In genomic region chr16:51683882-51684281, GRCh38 we compare ENCODE assay signal across 21 cellular contexts.
A peak's percentile ranks its signal among the peaks of the same experiment; 100 is the strongest.
DNase-seq lines count a peak whose midpoint lies in the region; ATAC-seq and TF ChIP-seq lines count a peak whose summit lies in the region.
"Had no signal": no experiment of that assay in that cellular context is flagged by ENCODE, and none has a peak within 500 bp of the region (broad histone marks: within the 10 kb centered on the region; RNA-seq: fewer than 3 reads in every experiment).

No MANE protein-coding gene starts in this region.

- H3K36me3 Mint-ChIP-seq in GM23338 (ENCODE audit: low read depth) (0 out of 3 replicates have a peak, but pooled peaks cover 3% of the 10 kb centered on the region), HFFc6 (ENCODE audit: low read depth) (no peaks in the 10 kb centered on the region)
- H3K36me3 Mint-ChIP-seq: CD4-positive, alpha-beta memory T cell had no signal

- H3K4me1 ChIP-seq in GM23338 (ENCODE audit: insufficient read depth) (peaks cover 12% of the 10 kb centered on the region), SK-N-SH (ENCODE audit: control insufficient read depth in 1 of 2, insufficient read depth in 2 of 2, low read depth in 1 of 2, low read length in 1 of 2) (peaks cover 0 to 20% of the 10 kb centered on the region in 2 experiments; a peak in 2 of 4 replicates)
- H3K4me1 ChIP-seq: A549, BE2C had no signal

- H3K36me3 ChIP-seq in GM23338 (ENCODE audit: insufficient read depth) (no peaks in the 10 kb centered on the region), SK-N-SH (replicated peaks in 1 of 2; ENCODE audit: control insufficient read depth in 1 of 2, insufficient read depth in 2 of 2, low read length in 1 of 2) (no peaks in the 10 kb centered on the region)
- H3K36me3 ChIP-seq: BE2C; BLaER1 treated with 17β-estradiol and CSF1 and Interleukin-3, amounts not matched to agents 10 nM and 100 nM had no signal

- TF ChIP-seq CTCF in C4-2B (conservative IDR thresholded peaks at IDR 0.05) (no peak), GM23338 (conservative IDR thresholded peaks at IDR 0.05; ENCODE audit: low read depth in 2 of 2) (no peak), SK-N-SH (IDR thresholded peaks at IDR 0.05) (no peak), HFFc6 (IDR thresholded peaks at IDR 0.05) (no peak)

- ATAC-seq in GM23338: no peak
- ATAC-seq: A549 had no signal

- peak in 1 of 2 experiments; percentile 83; a peak in 2 of 4 replicates for TF ChIP-seq EP300 in SK-N-SH (IDR thresholded peaks at IDR 0.05; ENCODE audit: borderline replicate concordance in 1 of 2, low read depth in 1 of 2, low read length in 1 of 2)

- H3K4me3 Mint-ChIP-seq in GM23338 (no peak overlapping the region), HFFc6 (no peak overlapping the region)
- H3K4me3 Mint-ChIP-seq: CD4-positive, alpha-beta memory T cell had no signal

- DNase-seq in GM23338 (ENCODE audit: low spot score): no peak
- peak; percentile 40 for DNase-seq in SK-N-SH
- DNase-seq in A172 (ENCODE audit: low spot score): no peak
- no peak for DNase-seq in HuH-7.5 (ENCODE audit: low spot score)
- DNase-seq in HFFc6: no peak
- DNase-seq: ACHN; AML-193; BE2C; Calu3; CD4-positive, alpha-beta memory T cell; COR-L47; DMS79; EL; GF-D8; GOT3; H7; HCEC 1CT had no signal

- H3K27me3 ChIP-seq in GM23338 (ENCODE audit: insufficient read depth): no peaks in the 10 kb centered on the region
- no peaks in the 10 kb centered on the region for H3K27me3 ChIP-seq in SK-N-SH (ENCODE audit: insufficient read depth)
- H3K27me3 ChIP-seq: BE2C; BLaER1 treated with 17β-estradiol and CSF1 and Interleukin-3, amounts not matched to agents 10 nM and 100 nM had no signal

- H3K9ac ChIP-seq in SK-N-SH: no peak overlapping the region
- H3K9ac ChIP-seq: BLaER1 treated with 17β-estradiol and CSF1 and Interleukin-3, amounts not matched to agents 10 nM and 100 nM had no signal

- no peak overlapping the region for H3K4me3 ChIP-seq in GM23338
- H3K4me3 ChIP-seq in SK-N-SH (ENCODE audit: low read depth in 2 of 2, low read length in 1 of 2): no peak overlapping the region
- H3K4me3 ChIP-seq: A549; BLaER1 treated with 17β-estradiol and CSF1 and Interleukin-3, amounts not matched to agents 10 nM and 100 nM had no signal

- CTCF ChIA-PET in SK-N-SH (lab: Yijun Ruan, JAX): interaction anchor here (1.0 to 3.2 kb wide), 4 partner anchors 14 to 46 kb away, joined by 4 to 7 read pairs (median 4); no protein-coding TSS in a partner anchor

- H4K20me1 ChIP-seq in GM23338 (replicated peaks; ENCODE audit: insufficient read depth) (no peaks in the 10 kb centered on the region), SK-N-SH (ENCODE audit: insufficient read depth) (no peaks in the 10 kb centered on the region)
- H4K20me1 ChIP-seq: BLaER1 treated with 17β-estradiol and CSF1 and Interleukin-3, amounts not matched to agents 10 nM and 100 nM had no signal

- H3K9me3 ChIP-seq in SK-N-SH: no peaks in the 10 kb centered on the region
- H3K9me3 ChIP-seq: A549, BE2C had no signal

- no peak overlapping the region for H3K27ac Mint-ChIP-seq in GM23338
- no peak overlapping the region for H3K27ac Mint-ChIP-seq in HFFc6
- H3K27ac Mint-ChIP-seq: CD4-positive, alpha-beta memory T cell had no signal

- H3F3A ChIP-seq in GM23338 (replicated peaks; ENCODE audit: low read depth): no peaks in the 10 kb centered on the region
- no peaks in the 10 kb centered on the region for H3F3A ChIP-seq in SK-N-SH (replicated peaks; ENCODE audit: insufficient read depth)

- H3K9me2 ChIP-seq in GM23338 (ENCODE audit: insufficient read depth): peaks cover 4% of the 10 kb centered on the region; the same call in 1 of the 2 replicates
- H3K9me2 ChIP-seq in SK-N-SH: no peaks in the 10 kb centered on the region

- H3K4me2 ChIP-seq in GM23338: no peak overlapping the region
- H3K4me2 ChIP-seq in SK-N-SH: no peak overlapping the region
- H3K4me2 ChIP-seq: A549; BLaER1 treated with 17β-estradiol and CSF1 and Interleukin-3, amounts not matched to agents 10 nM and 100 nM had no signal

- H3K79me2 ChIP-seq in GM23338 (replicated peaks; ENCODE audit: insufficient read depth): no peaks in the 10 kb centered on the region
- no peaks in the 10 kb centered on the region for H3K79me2 ChIP-seq in SK-N-SH (ENCODE audit: insufficient read depth)

- POLR2A ChIA-PET in SK-N-SH (lab: Yijun Ruan, JAX): no interaction called here

- H2AFZ ChIP-seq in GM23338 (peak overlapping the region; percentile 92), SK-N-SH (ENCODE audit: low read depth) (no peak overlapping the region)

- H3K4me1 Mint-ChIP-seq in GM23338: peaks cover 16% of the 10 kb centered on the region
- H3K4me1 Mint-ChIP-seq in HFFc6 (ENCODE audit: low read depth): no peaks in the 10 kb centered on the region
- H3K4me1 Mint-ChIP-seq: CD4-positive, alpha-beta memory T cell had no signal

- TF ChIP-seq RAD21 in SK-N-SH (IDR thresholded peaks at IDR 0.05; ENCODE audit: low read length): no peak; the same call in 1 of the 2 replicates

- 0% methylated on average over 1 of the region's 1 CpG for WGBS in SK-N-SH (ENCODE audit: low lambda C conversion rate)

- peak overlapping the region; percentile 68 for H3K27ac ChIP-seq in C4-2B
- H3K27ac ChIP-seq in GM23338 (ENCODE audit: low read depth): no peak overlapping the region
- peak overlapping the region in 1 of 2 experiments; percentile 75; a peak in 2 of 4 replicates for H3K27ac ChIP-seq in SK-N-SH (ENCODE audit: low read depth in 2 of 2, low read length in 1 of 2)
- H3K27ac ChIP-seq: 22Rv1; A549; BLaER1 treated with 17β-estradiol and CSF1 and Interleukin-3, amounts not matched to agents 10 nM and 100 nM had no signal

- H3K27me3 Mint-ChIP-seq in GM23338 (ENCODE audit: insufficient read depth, low read depth, poor library complexity) (no peaks in the 10 kb centered on the region), HFFc6 (ENCODE audit: insufficient read depth) (peaks cover 4% of the 10 kb centered on the region; the same call in 1 of the 2 replicates)

- H3K9me3 Mint-ChIP-seq in GM23338: no peaks in the 10 kb centered on the region
- no peaks in the 10 kb centered on the region for H3K9me3 Mint-ChIP-seq in HFFc6

TF ChIP-seq in GM23338, 12 proteins besides CTCF, POLR2A, EP300 and RAD21 (continues in another document):
- TF ChIP-seq EZH2phosphoT487 (IDR thresholded peaks at IDR 0.05; ENCODE audit: unreplicated experiment) (no peak), POLR2AphosphoS5 (IDR thresholded peaks at IDR 0.05; ENCODE audit: low read depth) (no peak)
- TF ChIP-seq, protein P1, sequence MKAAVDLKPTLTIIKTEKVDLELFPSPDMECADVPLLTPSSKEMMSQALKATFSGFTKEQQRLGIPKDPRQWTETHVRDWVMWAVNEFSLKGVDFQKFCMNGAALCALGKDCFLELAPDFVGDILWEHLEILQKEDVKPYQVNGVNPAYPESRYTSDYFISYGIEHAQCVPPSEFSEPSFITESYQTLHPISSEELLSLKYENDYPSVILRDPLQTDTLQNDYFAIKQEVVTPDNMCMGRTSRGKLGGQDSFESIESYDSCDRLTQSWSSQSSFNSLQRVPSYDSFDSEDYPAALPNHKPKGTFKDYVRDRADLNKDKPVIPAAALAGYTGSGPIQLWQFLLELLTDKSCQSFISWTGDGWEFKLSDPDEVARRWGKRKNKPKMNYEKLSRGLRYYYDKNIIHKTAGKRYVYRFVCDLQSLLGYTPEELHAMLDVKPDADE (IDR thresholded peaks at IDR 0.05): no peak

TF ChIP-seq in SK-N-SH, 30 proteins besides CTCF, POLR2A, EP300 and RAD21 (continues in another document):
- TF ChIP-seq, protein P2, sequence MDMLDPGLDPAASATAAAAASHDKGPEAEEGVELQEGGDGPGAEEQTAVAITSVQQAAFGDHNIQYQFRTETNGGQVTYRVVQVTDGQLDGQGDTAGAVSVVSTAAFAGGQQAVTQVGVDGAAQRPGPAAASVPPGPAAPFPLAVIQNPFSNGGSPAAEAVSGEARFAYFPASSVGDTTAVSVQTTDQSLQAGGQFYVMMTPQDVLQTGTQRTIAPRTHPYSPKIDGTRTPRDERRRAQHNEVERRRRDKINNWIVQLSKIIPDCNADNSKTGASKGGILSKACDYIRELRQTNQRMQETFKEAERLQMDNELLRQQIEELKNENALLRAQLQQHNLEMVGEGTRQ (IDR thresholded peaks at IDR 0.05; ENCODE audit: borderline replicate concordance, low read depth, low read length): no peak
- no peak for TF ChIP-seq NRF1 (IDR thresholded peaks at IDR 0.05; ENCODE audit: low read depth, low read length)
- peak; percentile 85 for TF ChIP-seq GATA2 (CRISPR knock-in tag; IDR thresholded peaks at IDR 0.05)
- TF ChIP-seq GABPA (IDR thresholded peaks at IDR 0.05; ENCODE audit: low read depth): no peak
- no peak for TF ChIP-seq REST (IDR thresholded peaks at IDR 0.05; ENCODE audit: low read depth, low read length)
- TF ChIP-seq USF1 (IDR thresholded peaks at IDR 0.05; ENCODE audit: borderline replicate concordance, low read depth): no peak
- TF ChIP-seq NFIC (IDR thresholded peaks at IDR 0.05; ENCODE audit: borderline replicate concordance): no peak
